ENCODE assay signal across 27 cellular contexts in genomic region chr14:95136631-95137030, GRCh38. TPM values are rescaled to one million over a fixed set of nuclear protein-coding genes. Genes with fewer than 3 reads are reported as not detected.
DNase-seq lines count a peak whose midpoint lies in the region; ATAC-seq and TF ChIP-seq lines count a peak whose summit lies in the region.
"Had no signal": no experiment of that assay in that cellular context is flagged by ENCODE, and none has a peak within 500 bp of the region (broad histone marks: within the 10 kb centered on the region; RNA-seq: fewer than 3 reads in every experiment).

No MANE protein-coding gene starts in this region.

- peaks cover 13 to 75% (median 49%) of the 10 kb centered on the region in 4 donors for H3K4me1 ChIP-seq in transverse colon

- TF ChIP-seq EP300 in transverse colon (IDR thresholded peaks at IDR 0.05; ENCODE audit: low read depth), result no peak

- no peak for ATAC-seq in activated CD8-positive, alpha-beta T cell treated with anti-CD3 and anti-CD28 coated beads for 36 hours
- ATAC-seq in stimulated activated memory B cell treated with anti-CD40 and anti-IgM and Interleukin-4, amounts not matched to agents 10 μg/mL and 1 μg/mL and 100 μg/mL, for 72 hours, result no peak
- no peak for ATAC-seq in GM21737 (IDR thresholded peaks at IDR 0.05; ENCODE audit: unreplicated experiment)
- ATAC-seq in HG03354 (IDR thresholded peaks at IDR 0.05; ENCODE audit: poor library complexity, severe bottlenecking, unreplicated experiment), result no peak
- ATAC-seq: mucosa of descending colon had no signal

- intact Hi-C loops in activated CD8-positive, alpha-beta T cell treated with anti-CD3 and anti-CD28 coated beads for 36 hours (cut with micrococcal nuclease), result no loop called here
- intact Hi-C loops in transverse colon (cut with DNase I; ENCODE audit: low total_unique reads), result no loop called here

- no peak for DNase-seq in T-helper 2 cell treated with Interferon-gamma antibody and Interleukin-4, amounts not matched to agents 5 μg/mL and 100 μg/mL, for 36 hours (ENCODE audit: low spot score)
- DNase-seq in T-helper 2 cell (no peak), fibroblast of villous mesenchyme (ENCODE audit: low read depth) (peak; percentile 47), transverse colon (no peak)
- no peak for DNase-seq in activated CD8-positive, alpha-beta T cell treated with anti-CD3 and anti-CD28 coated beads for 36 hours
- DNase-seq: activated CD4-positive, alpha-beta T cell treated with anti-CD3 and anti-CD28 coated beads for 48 hours; adrenal gland; DMS79; effector memory CD4-positive, alpha-beta T cell; H7; hypothalamus; Kasumi-1; kidney glomerular epithelial cell; mucosa of descending colon; NCI-H1436 treated with DMSO at 0.1 percent for 48 hours; NCI-H2227 treated with DMSO at 0.1 percent for 48 hours; ovary; Peyer's patch; stimulated activated CD4-positive, alpha-beta T cell treated with anti-CD3 and anti-CD28 coated beads, Interleukin-2, amount 100 ng/mL, for 48 hours; tibial artery had no signal

- no peak overlapping the region for H3K4me3 Mint-ChIP-seq in T-helper 2 cell treated with Interferon-gamma antibody and Interleukin-4, amounts not matched to agents 5 μg/mL and 100 μg/mL, for 36 hours
- no peak overlapping the region for H3K4me3 Mint-ChIP-seq in activated CD8-positive, alpha-beta T cell treated with anti-CD3 and anti-CD28 coated beads for 36 hours
- H3K4me3 Mint-ChIP-seq in stimulated activated memory B cell treated with anti-CD40 and anti-IgM and Interleukin-4, amounts not matched to agents 10 μg/mL and 1 μg/mL and 100 μg/mL, for 72 hours, result no peak overlapping the region
- H3K4me3 Mint-ChIP-seq: central memory CD8-positive, alpha-beta T cell had no signal

- H3K36me3 ChIP-seq in transverse colon, result peaks cover 0 to 10% (median 0%) of the 10 kb centered on the region in 4 donors
- H3K36me3 ChIP-seq: ovary had no signal

- TF ChIP-seq POLR2A in transverse colon (IDR thresholded peaks at IDR 0.05), result no peak

- TF ChIP-seq CTCF in activated CD8-positive, alpha-beta T cell treated with anti-CD3 and anti-CD28 coated beads for 36 hours (IDR thresholded peaks at IDR 0.05), result no peak
- TF ChIP-seq CTCF in fibroblast of villous mesenchyme (IDR thresholded peaks at IDR 0.05; ENCODE audit: insufficient read depth, low read depth, low read length), result no peak
- no peak for TF ChIP-seq CTCF in transverse colon (IDR thresholded peaks at IDR 0.05)

- H3K9me3 Mint-ChIP-seq in T-helper 2 cell treated with Interferon-gamma antibody and Interleukin-4, amounts not matched to agents 5 μg/mL and 100 μg/mL, for 36 hours, result no peaks in the 10 kb centered on the region
- H3K9me3 Mint-ChIP-seq in activated CD8-positive, alpha-beta T cell treated with anti-CD3 and anti-CD28 coated beads for 36 hours, result no peaks in the 10 kb centered on the region
- peaks cover 4% of the 10 kb centered on the region for H3K9me3 Mint-ChIP-seq in stimulated activated memory B cell treated with anti-CD40 and anti-IgM and Interleukin-4, amounts not matched to agents 10 μg/mL and 1 μg/mL and 100 μg/mL, for 72 hours
- H3K9me3 Mint-ChIP-seq: central memory CD8-positive, alpha-beta T cell had no signal

- no peaks in the 10 kb centered on the region for H3K27me3 ChIP-seq in transverse colon
- H3K27me3 ChIP-seq: adrenal gland; BLaER1 treated with 17β-estradiol and CSF1 and Interleukin-3, amounts not matched to agents 10 nM and 100 nM; ovary; Peyer's patch; tibial artery had no signal

- no peaks in the 10 kb centered on the region for H3K9me3 ChIP-seq in transverse colon
- H3K9me3 ChIP-seq: mucosa of descending colon, ovary, Peyer's patch, tibial artery had no signal

- in situ Hi-C loops in transverse colon (cut with MboI; ENCODE audit: low pct_ligation_motif_present in 1 of 4, low pct_unique_long_range_greater_than_20kb in 1 of 4, low sequenced_read_pairs in 3 of 4), result loop anchor here in 1 of 4 donors (25.0 kb wide), 1 partner anchor 401 kb away; the partner anchor contains the start of gene GLRX5

- H3K27ac ChIP-seq in transverse colon, result peak overlapping the region in 2 of 4 donors; percentile 77
- H3K27ac ChIP-seq: 22Rv1, adrenal gland, Peyer's patch, SK-N-MC, tibial artery had no signal

- H3K36me3 Mint-ChIP-seq in T-helper 2 cell treated with Interferon-gamma antibody and Interleukin-4, amounts not matched to agents 5 μg/mL and 100 μg/mL, for 36 hours (ENCODE audit: low read depth), result peaks cover 25% of the 10 kb centered on the region
- peaks cover 30% of the 10 kb centered on the region for H3K36me3 Mint-ChIP-seq in activated CD8-positive, alpha-beta T cell treated with anti-CD3 and anti-CD28 coated beads for 36 hours (ENCODE audit: low read depth)
- H3K36me3 Mint-ChIP-seq in stimulated activated memory B cell treated with anti-CD40 and anti-IgM and Interleukin-4, amounts not matched to agents 10 μg/mL and 1 μg/mL and 100 μg/mL, for 72 hours, result peaks cover 34% of the 10 kb centered on the region

- peak overlapping the region; percentile 46 for H3K27ac Mint-ChIP-seq in T-helper 2 cell treated with Interferon-gamma antibody and Interleukin-4, amounts not matched to agents 5 μg/mL and 100 μg/mL, for 36 hours
- peak overlapping the region; percentile 36 for H3K27ac Mint-ChIP-seq in activated CD8-positive, alpha-beta T cell treated with anti-CD3 and anti-CD28 coated beads for 36 hours
- peak overlapping the region; percentile 46 for H3K27ac Mint-ChIP-seq in stimulated activated memory B cell treated with anti-CD40 and anti-IgM and Interleukin-4, amounts not matched to agents 10 μg/mL and 1 μg/mL and 100 μg/mL, for 72 hours

- no peaks in the 10 kb centered on the region for H3K27me3 Mint-ChIP-seq in T-helper 2 cell treated with Interferon-gamma antibody and Interleukin-4, amounts not matched to agents 5 μg/mL and 100 μg/mL, for 36 hours (ENCODE audit: low read depth)
- H3K27me3 Mint-ChIP-seq in activated CD8-positive, alpha-beta T cell treated with anti-CD3 and anti-CD28 coated beads for 36 hours, result no peaks in the 10 kb centered on the region
- no peaks in the 10 kb centered on the region for H3K27me3 Mint-ChIP-seq in stimulated activated memory B cell treated with anti-CD40 and anti-IgM and Interleukin-4, amounts not matched to agents 10 μg/mL and 1 μg/mL and 100 μg/mL, for 72 hours
- H3K27me3 Mint-ChIP-seq: central memory CD8-positive, alpha-beta T cell had no signal

- peaks cover 19% of the 10 kb centered on the region for H3K4me1 Mint-ChIP-seq in T-helper 2 cell treated with Interferon-gamma antibody and Interleukin-4, amounts not matched to agents 5 μg/mL and 100 μg/mL, for 36 hours (ENCODE audit: low read depth)
- H3K4me1 Mint-ChIP-seq in activated CD8-positive, alpha-beta T cell treated with anti-CD3 and anti-CD28 coated beads for 36 hours (ENCODE audit: low read depth), result peaks cover 57% of the 10 kb centered on the region
- H3K4me1 Mint-ChIP-seq in stimulated activated memory B cell treated with anti-CD40 and anti-IgM and Interleukin-4, amounts not matched to agents 10 μg/mL and 1 μg/mL and 100 μg/mL, for 72 hours, result peaks cover 37% of the 10 kb centered on the region

- H3K4me3 ChIP-seq in fibroblast of villous mesenchyme (ENCODE audit: low read depth, low read length), result no peak overlapping the region
- H3K4me3 ChIP-seq in transverse colon, result no peak overlapping the region
- H3K4me3 ChIP-seq: adrenal gland; BLaER1 treated with 17β-estradiol and CSF1 and Interleukin-3, amounts not matched to agents 10 nM and 100 nM; mucosa of descending colon; ovary; Peyer's patch; SK-N-MC; tibial artery had no signal

- POLR2A ChIA-PET in activated CD8-positive, alpha-beta T cell treated with anti-CD3 and anti-CD28 coated beads for 36 hours (lab: Charles Lee), result no interaction called here

- CTCF ChIA-PET in activated CD8-positive, alpha-beta T cell treated with anti-CD3 and anti-CD28 coated beads for 36 hours (lab: Charles Lee), result no interaction called here

- 50 to 61% methylated on average over 1 of the region's 1 CpG for WGBS in transverse colon (ENCODE audit: low coverage in 1 of 2), 2 donors

RNA-seq across cellular contexts. Expression of gene DICER1, which starts 20.7 kb away (rescaled TPM):
- 10 to 100 TPM; 45.3 to 50.3 TPM for total RNA-seq in activated CD8-positive, alpha-beta T cell treated with anti-CD3 and anti-CD28 coated beads for 36 hours
- total RNA-seq in fibroblast of villous mesenchyme, result 52.8 and 61.3 TPM in 2 replicates
- 100 to 1,000 TPM in 1 of 4 donors, 10 to 100 TPM in 3; 45.6 to 102 (median 71.4) TPM for total RNA-seq in transverse colon
